ENCODE assay signal across 1 cellular context in genomic region chrX:24838624-24839023, GRCh38.
TF ChIP-seq lines count a peak whose summit lies in the region.

No MANE protein-coding gene starts in this region.

TF ChIP-seq in WTC11, 78 proteins besides CTCF, POLR2A, EP300 and RAD21 (continued from another document):
- TF ChIP-seq, protein P1, sequence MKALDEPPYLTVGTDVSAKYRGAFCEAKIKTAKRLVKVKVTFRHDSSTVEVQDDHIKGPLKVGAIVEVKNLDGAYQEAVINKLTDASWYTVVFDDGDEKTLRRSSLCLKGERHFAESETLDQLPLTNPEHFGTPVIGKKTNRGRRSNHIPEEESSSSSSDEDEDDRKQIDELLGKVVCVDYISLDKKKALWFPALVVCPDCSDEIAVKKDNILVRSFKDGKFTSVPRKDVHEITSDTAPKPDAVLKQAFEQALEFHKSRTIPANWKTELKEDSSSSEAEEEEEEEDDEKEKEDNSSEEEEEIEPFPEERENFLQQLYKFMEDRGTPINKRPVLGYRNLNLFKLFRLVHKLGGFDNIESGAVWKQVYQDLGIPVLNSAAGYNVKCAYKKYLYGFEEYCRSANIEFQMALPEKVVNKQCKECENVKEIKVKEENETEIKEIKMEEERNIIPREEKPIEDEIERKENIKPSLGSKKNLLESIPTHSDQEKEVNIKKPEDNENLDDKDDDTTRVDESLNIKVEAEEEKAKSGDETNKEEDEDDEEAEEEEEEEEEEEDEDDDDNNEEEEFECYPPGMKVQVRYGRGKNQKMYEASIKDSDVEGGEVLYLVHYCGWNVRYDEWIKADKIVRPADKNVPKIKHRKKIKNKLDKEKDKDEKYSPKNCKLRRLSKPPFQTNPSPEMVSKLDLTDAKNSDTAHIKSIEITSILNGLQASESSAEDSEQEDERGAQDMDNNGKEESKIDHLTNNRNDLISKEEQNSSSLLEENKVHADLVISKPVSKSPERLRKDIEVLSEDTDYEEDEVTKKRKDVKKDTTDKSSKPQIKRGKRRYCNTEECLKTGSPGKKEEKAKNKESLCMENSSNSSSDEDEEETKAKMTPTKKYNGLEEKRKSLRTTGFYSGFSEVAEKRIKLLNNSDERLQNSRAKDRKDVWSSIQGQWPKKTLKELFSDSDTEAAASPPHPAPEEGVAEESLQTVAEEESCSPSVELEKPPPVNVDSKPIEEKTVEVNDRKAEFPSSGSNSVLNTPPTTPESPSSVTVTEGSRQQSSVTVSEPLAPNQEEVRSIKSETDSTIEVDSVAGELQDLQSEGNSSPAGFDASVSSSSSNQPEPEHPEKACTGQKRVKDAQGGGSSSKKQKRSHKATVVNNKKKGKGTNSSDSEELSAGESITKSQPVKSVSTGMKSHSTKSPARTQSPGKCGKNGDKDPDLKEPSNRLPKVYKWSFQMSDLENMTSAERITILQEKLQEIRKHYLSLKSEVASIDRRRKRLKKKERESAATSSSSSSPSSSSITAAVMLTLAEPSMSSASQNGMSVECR (CRISPR knock-in tag; IDR thresholded peaks at IDR 0.05; ENCODE audit: borderline replicate concordance), result no peak
- TF ChIP-seq ZNF416 (CRISPR knock-in tag; IDR thresholded peaks at IDR 0.05) (no peak), PRRX2 (CRISPR knock-in tag; IDR thresholded peaks at IDR 0.05) (no peak), GRHL2 (CRISPR knock-in tag; IDR thresholded peaks at IDR 0.05; ENCODE audit: insufficient replicate concordance, severe bottlenecking) (no peak), MYBL2 (CRISPR knock-in tag; IDR thresholded peaks at IDR 0.05) (no peak), HMGA2 (CRISPR knock-in tag; IDR thresholded peaks at IDR 0.05) (no peak)
TF ChIP-seq in WTC11: peak in this region for 0.
